In genomic region chr2:148670773-148671172, GRCh38 we compare ENCODE assay signal across 20 cellular contexts. TPM values are rescaled to one million over a fixed set of nuclear protein-coding genes. Genes with fewer than 3 reads are reported as not detected.
DNase-seq lines count a peak whose midpoint lies in the region; ATAC-seq and TF ChIP-seq lines count a peak whose summit lies in the region.
"Had no signal": no experiment of that assay in that cellular context is flagged by ENCODE, and none has a peak within 500 bp of the region (broad histone marks: within the 10 kb centered on the region; RNA-seq: fewer than 3 reads in every experiment).

No MANE protein-coding gene starts in this region.

- peak overlapping the region; percentile 30; the same call in 1 of the 2 replicates for H3K4me2 ChIP-seq in HCT116 (ENCODE audit: low read length)

- no peak overlapping the region for H3K9ac ChIP-seq in HCT116 (ENCODE audit: low read length)

- peaks cover 98% of the 10 kb centered on the region for H3K79me2 ChIP-seq in HCT116 (ENCODE audit: insufficient read depth, low read length)

- POLR2A ChIA-PET in CD4-positive, alpha-beta memory T cell (lab: Charles Lee; ENCODE audit: partially characterized antibody): no interaction called here
- POLR2A ChIA-PET in HCT116 (lab: Charles Lee): no interaction called here

- H3K9me3 ChIP-seq in CD4-positive, alpha-beta memory T cell (ENCODE audit: control insufficient read depth in 1 of 2, low read length in 2 of 2): no peaks in the 10 kb centered on the region
- no peaks in the 10 kb centered on the region for H3K9me3 ChIP-seq in HCT116 (ENCODE audit: control insufficient read depth in 1 of 2, insufficient read depth in 1 of 2, low read depth in 1 of 2, low read length in 2 of 2)
- H3K9me3 ChIP-seq: neutrophil had no signal

- no peaks in the 10 kb centered on the region for H3K27me3 Mint-ChIP-seq in CD4-positive, alpha-beta memory T cell
- H3K27me3 Mint-ChIP-seq in naive B cell: no peaks in the 10 kb centered on the region
- H3K27me3 Mint-ChIP-seq: brain, IgD-negative memory B cell, memory B cell had no signal

- H3K27ac Mint-ChIP-seq in CD4-positive, alpha-beta memory T cell: peak overlapping the region in 2 of 7 donors; percentile 9 to 79
- peak overlapping the region in 1 of 6 donors; percentile 6 for H3K27ac Mint-ChIP-seq in naive B cell
- H3K27ac Mint-ChIP-seq: memory B cell had no signal

- H3K36me3 ChIP-seq in CD4-positive, alpha-beta memory T cell (ENCODE audit: insufficient read depth, low read length): no peaks in the 10 kb centered on the region
- H3K36me3 ChIP-seq in HCT116 (ENCODE audit: control insufficient read depth in 1 of 2, insufficient read depth in 2 of 2, low read length in 2 of 2): no peaks in the 10 kb centered on the region
- H3K36me3 ChIP-seq: neutrophil had no signal

- no peak overlapping the region for H3K27ac ChIP-seq in CD4-positive, alpha-beta memory T cell (ENCODE audit: low read depth, low read length)
- H3K27ac ChIP-seq in HCT116 (ENCODE audit: low read depth, low read length): no peak overlapping the region
- H3K27ac ChIP-seq: neutrophil had no signal

- RAD21 ChIA-PET in HCT116 (lab: Charles Lee; ENCODE audit: low non-redundant PET in 1 of 2, low total read pairs in 2 of 2, uncharacterized antibody in 2 of 2, unreplicated experiment in 2 of 2): no interaction called here

- TF ChIP-seq POLR2A in HCT116 (IDR thresholded peaks at IDR 0.05; ENCODE audit: borderline replicate concordance, extremely low read depth, insufficient read depth, insufficient read length): no peak

- DNase-seq in CD4-positive, alpha-beta memory T cell: no peak
- DNase-seq in HCT116 (ENCODE audit: low read depth, low spot score) (no peak), amniotic epithelial cell (ENCODE audit: low read depth) (peak; percentile 45), naive B cell (no peak), NCI-H1417 (lab: John Stamatoyannopoulos, UW) (no peak)
- DNase-seq in stimulated activated CD8-positive, alpha-beta memory T cell treated with anti-CD3 and anti-CD28 coated beads, Interleukin-4, amount 100 ng/mL, for 48 hours: no peak
- no peak for DNase-seq in activated CD8-positive, alpha-beta memory T cell treated with anti-CD3 and anti-CD28 coated beads, Interleukin-2, amount 50 U/mL, for 4 hours
- DNase-seq: activated CD4-positive, alpha-beta T cell treated with anti-CD3 and anti-CD28 coated beads, Interleukin-2, amount 50 U/mL, for 1 hour; AML-193; effector CD4-positive, alpha-beta T cell; foreskin melanocyte; NCI-H1105 treated with DMSO at 0.1 percent for 48 hours; right cardiac atrium; SHP77 treated with DMSO at 0.1 percent for 48 hours; stimulated activated CD4-positive, alpha-beta T cell treated with anti-CD3 and anti-CD28 coated beads, Interleukin-4, amount 100 ng/mL, for 4 hours had no signal

- no peak overlapping the region for H3K4me3 ChIP-seq in CD4-positive, alpha-beta memory T cell (ENCODE audit: low read length in 2 of 2)
- H3K4me3 ChIP-seq in HCT116 (replicated peaks in 1 of 2; ENCODE audit: low read depth in 1 of 2, low read length in 2 of 2): no peak overlapping the region

- CTCF ChIA-PET in CD4-positive, alpha-beta memory T cell (lab: Charles Lee; ENCODE audit: partially characterized antibody): interaction anchor here (1.3 kb wide), 1 partner anchor 681 kb away, joined by 5 read pairs; no protein-coding TSS in a partner anchor
- CTCF ChIA-PET in HCT116 (lab: Charles Lee): no interaction called here

- peaks cover 69% of the 10 kb centered on the region for H3K4me1 ChIP-seq in CD4-positive, alpha-beta memory T cell (ENCODE audit: insufficient read depth, low read length)
- H3K4me1 ChIP-seq in HCT116 (ENCODE audit: control insufficient read depth in 1 of 2, insufficient read depth in 2 of 2, low read length in 2 of 2): peaks cover 11 to 13% of the 10 kb centered on the region in 2 experiments; a peak in 3 of 4 replicates

- H4K20me1 ChIP-seq in HCT116 (ENCODE audit: insufficient read depth): peaks cover 13% of the 10 kb centered on the region; the same call in 1 of the 2 replicates

- H3K27me3 ChIP-seq in CD4-positive, alpha-beta memory T cell (ENCODE audit: insufficient read depth, low read length): no peaks in the 10 kb centered on the region
- H3K27me3 ChIP-seq in HCT116 (ENCODE audit: insufficient read depth, low read length): no peaks in the 10 kb centered on the region
- H3K27me3 ChIP-seq: neutrophil had no signal

- H3K4me3 Mint-ChIP-seq in CD4-positive, alpha-beta memory T cell: peak overlapping the region in 5 of 8 donors; percentile 13 to 64 (median 54)
- peak overlapping the region in 5 of 8 donors; percentile 11 to 65 (median 19) for H3K4me3 Mint-ChIP-seq in naive B cell
- H3K4me3 Mint-ChIP-seq: brain, memory B cell had no signal

- peaks cover 0 to 13% (median 3%) of the 10 kb centered on the region in 8 donors for H3K9me3 Mint-ChIP-seq in CD4-positive, alpha-beta memory T cell
- peaks cover 3 to 16% (median 8%) of the 10 kb centered on the region in 7 donors for H3K9me3 Mint-ChIP-seq in naive B cell

- TF ChIP-seq RAD21 in HCT116 (IDR thresholded peaks at IDR 0.05; ENCODE audit: low read depth): no peak

- intact Hi-C loops in CD4-positive, alpha-beta memory T cell (cut with micrococcal nuclease): loop anchor here (1.0 kb wide), 1 partner anchor 9 kb away; no protein-coding TSS in a partner anchor
- intact Hi-C loops in HCT116 (cut with micrococcal nuclease): no loop called here

- no TSS peak for BruUV-seq in HCT116 (replicated peaks; lab: Mats Ljungman, UMichigan)

- no peaks in the 10 kb centered on the region for H3K9me2 ChIP-seq in HCT116 (ENCODE audit: insufficient read depth)

- H3K36me3 Mint-ChIP-seq in CD4-positive, alpha-beta memory T cell: peaks cover 2 to 11% of the 10 kb centered on the region in 2 donors
- peaks cover 6% of the 10 kb centered on the region in 2 donors for H3K36me3 Mint-ChIP-seq in naive B cell
- H3K36me3 Mint-ChIP-seq: IgD-negative memory B cell had no signal

- TF ChIP-seq CTCF in HCT116 (IDR thresholded peaks at IDR 0.05 in 2 of 3, conservative IDR thresholded peaks at IDR 0.05 in 1 of 3; ENCODE audit: borderline replicate concordance in 1 of 3, insufficient read depth in 1 of 3, low read depth in 2 of 3, low read length in 2 of 3): no peak

- H3K4me1 Mint-ChIP-seq in CD4-positive, alpha-beta memory T cell: peaks cover 60 to 95% (median 80%) of the 10 kb centered on the region in 4 donors
- H3K4me1 Mint-ChIP-seq in naive B cell: peaks cover 71 to 91% (median 86%) of the 10 kb centered on the region in 3 donors

- ATAC-seq in HCT116 (peak; percentile 25; the same call in 1 of the 2 replicates), naive B cell (ENCODE audit: low read depth in 2 of 2) (no peak), HG03378 (IDR thresholded peaks at IDR 0.05; ENCODE audit: unreplicated experiment) (no peak)
- ATAC-seq: right cardiac atrium had no signal

- H2AFZ ChIP-seq in HCT116 (ENCODE audit: low read depth, low read length, poor library complexity, severe bottlenecking): no peak overlapping the region

TF ChIP-seq in HCT116, 20 proteins besides CTCF, POLR2A, EP300 and RAD21 (continues in another document):
- no peak for TF ChIP-seq EGR1 (IDR thresholded peaks at IDR 0.05; ENCODE audit: low read depth)
- no peak for TF ChIP-seq TCF7L2 (IDR thresholded peaks at IDR 0.05; ENCODE audit: borderline replicate concordance, extremely low read depth, insufficient read depth, insufficient read length)
- TF ChIP-seq YY1 (IDR thresholded peaks at IDR 0.05; ENCODE audit: extremely low read depth, insufficient replicate concordance, low read depth, low read length): no peak
- TF ChIP-seq EZH2 (IDR thresholded peaks at IDR 0.05): no peak
- TF ChIP-seq, protein P1, sequence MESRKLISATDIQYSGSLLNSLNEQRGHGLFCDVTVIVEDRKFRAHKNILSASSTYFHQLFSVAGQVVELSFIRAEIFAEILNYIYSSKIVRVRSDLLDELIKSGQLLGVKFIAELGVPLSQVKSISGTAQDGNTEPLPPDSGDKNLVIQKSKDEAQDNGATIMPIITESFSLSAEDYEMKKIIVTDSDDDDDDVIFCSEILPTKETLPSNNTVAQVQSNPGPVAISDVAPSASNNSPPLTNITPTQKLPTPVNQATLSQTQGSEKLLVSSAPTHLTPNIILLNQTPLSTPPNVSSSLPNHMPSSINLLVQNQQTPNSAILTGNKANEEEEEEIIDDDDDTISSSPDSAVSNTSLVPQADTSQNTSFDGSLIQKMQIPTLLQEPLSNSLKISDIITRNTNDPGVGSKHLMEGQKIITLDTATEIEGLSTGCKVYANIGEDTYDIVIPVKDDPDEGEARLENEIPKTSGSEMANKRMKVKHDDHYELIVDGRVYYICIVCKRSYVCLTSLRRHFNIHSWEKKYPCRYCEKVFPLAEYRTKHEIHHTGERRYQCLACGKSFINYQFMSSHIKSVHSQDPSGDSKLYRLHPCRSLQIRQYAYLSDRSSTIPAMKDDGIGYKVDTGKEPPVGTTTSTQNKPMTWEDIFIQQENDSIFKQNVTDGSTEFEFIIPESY (IDR thresholded peaks at IDR 0.05; ENCODE audit: extremely low read depth, insufficient replicate concordance, low read length): no peak
- TF ChIP-seq, protein P2, sequence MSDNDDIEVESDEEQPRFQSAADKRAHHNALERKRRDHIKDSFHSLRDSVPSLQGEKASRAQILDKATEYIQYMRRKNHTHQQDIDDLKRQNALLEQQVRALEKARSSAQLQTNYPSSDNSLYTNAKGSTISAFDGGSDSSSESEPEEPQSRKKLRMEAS (IDR thresholded peaks at IDR 0.05): no peak
- no peak for TF ChIP-seq SIN3A (IDR thresholded peaks at IDR 0.05; ENCODE audit: low read depth)
- TF ChIP-seq ZFX (IDR thresholded peaks at IDR 0.05): no peak
- TF ChIP-seq, protein P3, sequence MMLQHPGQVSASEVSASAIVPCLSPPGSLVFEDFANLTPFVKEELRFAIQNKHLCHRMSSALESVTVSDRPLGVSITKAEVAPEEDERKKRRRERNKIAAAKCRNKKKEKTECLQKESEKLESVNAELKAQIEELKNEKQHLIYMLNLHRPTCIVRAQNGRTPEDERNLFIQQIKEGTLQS (IDR thresholded peaks at IDR 0.05): no peak
- no peak for TF ChIP-seq EZH2phosphoT487 (IDR thresholded peaks at IDR 0.05; ENCODE audit: borderline replicate concordance)
- no peak for TF ChIP-seq ELF1 (IDR thresholded peaks at IDR 0.05; ENCODE audit: borderline replicate concordance, low read depth)
- TF ChIP-seq CEBPB (IDR thresholded peaks at IDR 0.05; ENCODE audit: low read depth): no peak
- no peak for TF ChIP-seq ZNF274 (IDR thresholded peaks at IDR 0.05; ENCODE audit: low read depth, low read length)
- TF ChIP-seq FOSL1 (IDR thresholded peaks at IDR 0.05; ENCODE audit: low read depth): no peak
- no peak for TF ChIP-seq SRF (IDR thresholded peaks at IDR 0.05; ENCODE audit: low read depth)
- TF ChIP-seq POLR2AphosphoS5 (IDR thresholded peaks at IDR 0.05; ENCODE audit: low read depth, low read length): no peak

RNA-seq across cellular contexts. Expression of gene EPC2, which starts 26.2 kb away (rescaled TPM):
- total RNA-seq in CD4-positive, alpha-beta memory T cell: 10 to 100 TPM; 70.9 to 77.9 TPM
- polyA plus RNA-seq in CD4-positive, alpha-beta memory T cell: 1 to 10 TPM; 1.4 to 3.8 TPM
- total RNA-seq in HCT116 (2021; ENCODE audit: unreplicated experiment): 19.6 TPM
- polyA plus RNA-seq in HCT116 (2012): 9.4 and 10.9 TPM in 2 replicates
- polyA plus RNA-seq in naive B cell (ENCODE audit: low read depth in 6 of 6): 1 to 10 TPM; 2.2 to 4.4 (median 3.6) TPM
